In the genomic region with DNA sequence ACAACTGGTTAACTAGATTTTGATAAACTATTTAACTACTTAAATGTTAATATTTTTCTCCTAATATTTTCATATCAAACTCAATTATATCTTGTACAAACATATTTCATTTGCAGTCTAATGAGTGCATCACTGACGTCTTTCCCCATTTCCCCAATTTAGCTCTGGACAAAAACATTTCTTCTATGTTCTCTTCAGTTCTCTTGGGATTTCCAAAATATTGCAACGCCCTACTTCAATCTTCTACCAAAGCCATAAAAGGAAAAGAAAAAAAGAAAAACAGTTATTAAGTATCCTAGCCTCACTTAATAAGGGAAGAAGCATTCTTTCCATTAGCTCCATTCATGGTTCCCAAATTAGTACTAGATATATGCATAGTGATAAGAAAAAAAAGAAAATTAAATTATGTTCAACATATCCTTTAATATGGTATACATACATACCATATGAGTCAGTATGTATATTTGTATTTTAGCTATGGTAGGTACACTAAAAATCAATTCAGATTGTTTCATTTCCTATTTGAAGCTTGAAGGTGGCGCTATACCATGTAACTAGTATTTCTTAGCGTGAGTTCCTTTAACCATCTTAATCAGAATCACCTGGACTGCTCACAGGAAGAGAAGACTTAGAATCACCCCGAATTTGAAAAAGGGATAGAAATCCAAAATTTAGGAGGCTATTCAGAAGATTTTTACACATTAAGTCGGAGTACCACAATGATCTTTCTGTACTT, we compare ENCODE assay signal across 2 cellular contexts.
TF ChIP-seq lines count a peak whose summit lies in the region.

No MANE protein-coding gene starts in this region.

TF ChIP-seq in SK-N-SH, 30 proteins besides CTCF, POLR2A, EP300 and RAD21 (continued from another document):
- no peak for TF ChIP-seq IRF3 (IDR thresholded peaks at IDR 0.05; ENCODE audit: low read depth, low read length)
- no peak for TF ChIP-seq TEAD4 (IDR thresholded peaks at IDR 0.05; ENCODE audit: borderline replicate concordance, insufficient read depth)
- no peak for TF ChIP-seq MXI1 (IDR thresholded peaks at IDR 0.05; ENCODE audit: low read depth, low read length)
- TF ChIP-seq FOSL2 (IDR thresholded peaks at IDR 0.05; ENCODE audit: borderline replicate concordance, low read depth), result no peak
- no peak for TF ChIP-seq ELF1 (IDR thresholded peaks at IDR 0.05)
- no peak for TF ChIP-seq RFX5 (IDR thresholded peaks at IDR 0.05; ENCODE audit: low read length)
- no peak for TF ChIP-seq CHD2 (IDR thresholded peaks at IDR 0.05; ENCODE audit: low read length, partially characterized antibody)
- TF ChIP-seq TCF12 (IDR thresholded peaks at IDR 0.05), result no peak
- TF ChIP-seq FOXJ3 (CRISPR knock-in tag; IDR thresholded peaks at IDR 0.05), result no peak
- TF ChIP-seq, protein P1, sequence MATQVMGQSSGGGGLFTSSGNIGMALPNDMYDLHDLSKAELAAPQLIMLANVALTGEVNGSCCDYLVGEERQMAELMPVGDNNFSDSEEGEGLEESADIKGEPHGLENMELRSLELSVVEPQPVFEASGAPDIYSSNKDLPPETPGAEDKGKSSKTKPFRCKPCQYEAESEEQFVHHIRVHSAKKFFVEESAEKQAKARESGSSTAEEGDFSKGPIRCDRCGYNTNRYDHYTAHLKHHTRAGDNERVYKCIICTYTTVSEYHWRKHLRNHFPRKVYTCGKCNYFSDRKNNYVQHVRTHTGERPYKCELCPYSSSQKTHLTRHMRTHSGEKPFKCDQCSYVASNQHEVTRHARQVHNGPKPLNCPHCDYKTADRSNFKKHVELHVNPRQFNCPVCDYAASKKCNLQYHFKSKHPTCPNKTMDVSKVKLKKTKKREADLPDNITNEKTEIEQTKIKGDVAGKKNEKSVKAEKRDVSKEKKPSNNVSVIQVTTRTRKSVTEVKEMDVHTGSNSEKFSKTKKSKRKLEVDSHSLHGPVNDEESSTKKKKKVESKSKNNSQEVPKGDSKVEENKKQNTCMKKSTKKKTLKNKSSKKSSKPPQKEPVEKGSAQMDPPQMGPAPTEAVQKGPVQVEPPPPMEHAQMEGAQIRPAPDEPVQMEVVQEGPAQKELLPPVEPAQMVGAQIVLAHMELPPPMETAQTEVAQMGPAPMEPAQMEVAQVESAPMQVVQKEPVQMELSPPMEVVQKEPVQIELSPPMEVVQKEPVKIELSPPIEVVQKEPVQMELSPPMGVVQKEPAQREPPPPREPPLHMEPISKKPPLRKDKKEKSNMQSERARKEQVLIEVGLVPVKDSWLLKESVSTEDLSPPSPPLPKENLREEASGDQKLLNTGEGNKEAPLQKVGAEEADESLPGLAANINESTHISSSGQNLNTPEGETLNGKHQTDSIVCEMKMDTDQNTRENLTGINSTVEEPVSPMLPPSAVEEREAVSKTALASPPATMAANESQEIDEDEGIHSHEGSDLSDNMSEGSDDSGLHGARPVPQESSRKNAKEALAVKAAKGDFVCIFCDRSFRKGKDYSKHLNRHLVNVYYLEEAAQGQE (IDR thresholded peaks at IDR 0.05; ENCODE audit: low read depth, low read length), result no peak
- no peak for TF ChIP-seq MEF2A (IDR thresholded peaks at IDR 0.05; ENCODE audit: borderline replicate concordance, low read depth)
- TF ChIP-seq, protein P2, sequence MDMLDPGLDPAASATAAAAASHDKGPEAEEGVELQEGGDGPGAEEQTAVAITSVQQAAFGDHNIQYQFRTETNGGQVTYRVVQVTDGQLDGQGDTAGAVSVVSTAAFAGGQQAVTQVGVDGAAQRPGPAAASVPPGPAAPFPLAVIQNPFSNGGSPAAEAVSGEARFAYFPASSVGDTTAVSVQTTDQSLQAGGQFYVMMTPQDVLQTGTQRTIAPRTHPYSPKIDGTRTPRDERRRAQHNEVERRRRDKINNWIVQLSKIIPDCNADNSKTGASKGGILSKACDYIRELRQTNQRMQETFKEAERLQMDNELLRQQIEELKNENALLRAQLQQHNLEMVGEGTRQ (IDR thresholded peaks at IDR 0.05; ENCODE audit: borderline replicate concordance, low read depth, low read length), result no peak
- TF ChIP-seq, protein P3, sequence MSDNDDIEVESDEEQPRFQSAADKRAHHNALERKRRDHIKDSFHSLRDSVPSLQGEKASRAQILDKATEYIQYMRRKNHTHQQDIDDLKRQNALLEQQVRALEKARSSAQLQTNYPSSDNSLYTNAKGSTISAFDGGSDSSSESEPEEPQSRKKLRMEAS (IDR thresholded peaks at IDR 0.05; ENCODE audit: low read depth), result no peak
- TF ChIP-seq RXRA (IDR thresholded peaks at IDR 0.05; ENCODE audit: borderline replicate concordance, low read depth), result no peak

TF ChIP-seq in SK-N-SH treated with all-trans-retinoic acid at 6 μM for 48 hours, 23 proteins besides CTCF, POLR2A, EP300 and RAD21 (continued from another document):
- TF ChIP-seq, protein P4, sequence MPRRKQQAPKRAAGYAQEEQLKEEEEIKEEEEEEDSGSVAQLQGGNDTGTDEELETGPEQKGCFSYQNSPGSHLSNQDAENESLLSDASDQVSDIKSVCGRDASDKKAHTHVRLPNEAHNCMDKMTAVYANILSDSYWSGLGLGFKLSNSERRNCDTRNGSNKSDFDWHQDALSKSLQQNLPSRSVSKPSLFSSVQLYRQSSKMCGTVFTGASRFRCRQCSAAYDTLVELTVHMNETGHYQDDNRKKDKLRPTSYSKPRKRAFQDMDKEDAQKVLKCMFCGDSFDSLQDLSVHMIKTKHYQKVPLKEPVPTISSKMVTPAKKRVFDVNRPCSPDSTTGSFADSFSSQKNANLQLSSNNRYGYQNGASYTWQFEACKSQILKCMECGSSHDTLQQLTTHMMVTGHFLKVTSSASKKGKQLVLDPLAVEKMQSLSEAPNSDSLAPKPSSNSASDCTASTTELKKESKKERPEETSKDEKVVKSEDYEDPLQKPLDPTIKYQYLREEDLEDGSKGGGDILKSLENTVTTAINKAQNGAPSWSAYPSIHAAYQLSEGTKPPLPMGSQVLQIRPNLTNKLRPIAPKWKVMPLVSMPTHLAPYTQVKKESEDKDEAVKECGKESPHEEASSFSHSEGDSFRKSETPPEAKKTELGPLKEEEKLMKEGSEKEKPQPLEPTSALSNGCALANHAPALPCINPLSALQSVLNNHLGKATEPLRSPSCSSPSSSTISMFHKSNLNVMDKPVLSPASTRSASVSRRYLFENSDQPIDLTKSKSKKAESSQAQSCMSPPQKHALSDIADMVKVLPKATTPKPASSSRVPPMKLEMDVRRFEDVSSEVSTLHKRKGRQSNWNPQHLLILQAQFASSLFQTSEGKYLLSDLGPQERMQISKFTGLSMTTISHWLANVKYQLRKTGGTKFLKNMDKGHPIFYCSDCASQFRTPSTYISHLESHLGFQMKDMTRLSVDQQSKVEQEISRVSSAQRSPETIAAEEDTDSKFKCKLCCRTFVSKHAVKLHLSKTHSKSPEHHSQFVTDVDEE (CRISPR knock-in tag; IDR thresholded peaks at IDR 0.05), result no peak
- TF ChIP-seq ZFP3 (CRISPR knock-in tag; IDR thresholded peaks at IDR 0.05), result no peak
- TF ChIP-seq, protein P5, sequence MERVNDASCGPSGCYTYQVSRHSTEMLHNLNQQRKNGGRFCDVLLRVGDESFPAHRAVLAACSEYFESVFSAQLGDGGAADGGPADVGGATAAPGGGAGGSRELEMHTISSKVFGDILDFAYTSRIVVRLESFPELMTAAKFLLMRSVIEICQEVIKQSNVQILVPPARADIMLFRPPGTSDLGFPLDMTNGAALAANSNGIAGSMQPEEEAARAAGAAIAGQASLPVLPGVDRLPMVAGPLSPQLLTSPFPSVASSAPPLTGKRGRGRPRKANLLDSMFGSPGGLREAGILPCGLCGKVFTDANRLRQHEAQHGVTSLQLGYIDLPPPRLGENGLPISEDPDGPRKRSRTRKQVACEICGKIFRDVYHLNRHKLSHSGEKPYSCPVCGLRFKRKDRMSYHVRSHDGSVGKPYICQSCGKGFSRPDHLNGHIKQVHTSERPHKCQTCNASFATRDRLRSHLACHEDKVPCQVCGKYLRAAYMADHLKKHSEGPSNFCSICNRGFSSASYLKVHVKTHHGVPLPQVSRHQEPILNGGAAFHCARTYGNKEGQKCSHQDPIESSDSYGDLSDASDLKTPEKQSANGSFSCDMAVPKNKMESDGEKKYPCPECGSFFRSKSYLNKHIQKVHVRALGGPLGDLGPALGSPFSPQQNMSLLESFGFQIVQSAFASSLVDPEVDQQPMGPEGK (CRISPR knock-in tag; IDR thresholded peaks at IDR 0.05; ENCODE audit: borderline replicate concordance), result no peak
- no peak for TF ChIP-seq PPARA (CRISPR knock-in tag; IDR thresholded peaks at IDR 0.05; ENCODE audit: borderline replicate concordance)
